ENCODE assay signal across 8 cellular contexts in genomic region chr9:95511232-95511951, GRCh38. TPM values are rescaled to one million over a fixed set of nuclear protein-coding genes. Genes with fewer than 3 reads are reported as not detected.
DNase-seq lines count a peak whose midpoint lies in the region; TF ChIP-seq lines count a peak whose summit lies in the region.

No MANE protein-coding gene starts in this region.

- peak overlapping the region; percentile 83 for H3K9ac ChIP-seq in HUES6 (ENCODE audit: low read length)

- peaks cover 26% of the 10 kb centered on the region for H3K36me3 Mint-ChIP-seq in Caco-2 (ENCODE audit: insufficient read depth, unreplicated experiment)

- no peaks in the 10 kb centered on the region for H3K27me3 ChIP-seq in Caco-2 (replicated peaks; ENCODE audit: control insufficient read depth, insufficient read depth, low read length)
- peaks cover 37% of the 10 kb centered on the region for H3K27me3 ChIP-seq in HUES6 (ENCODE audit: control insufficient read depth, insufficient read depth, low read length)

- H3K27ac Mint-ChIP-seq in Caco-2 (ENCODE audit: unreplicated experiment), result peak overlapping the region; percentile 87

- no peaks in the 10 kb centered on the region for H3K27me3 Mint-ChIP-seq in Caco-2 (ENCODE audit: insufficient read depth, unreplicated experiment)

- no peaks in the 10 kb centered on the region for H3K4me1 Mint-ChIP-seq in Caco-2 (ENCODE audit: low read depth, unreplicated experiment)

- CTCF ChIA-PET in Caco-2 (lab: Charles Lee), result no interaction called here

- H3K4me1 ChIP-seq in Caco-2 (peaks cover 11% of the 10 kb centered on the region; the same call in 1 of the 2 replicates), HUES6 (ENCODE audit: control insufficient read depth, insufficient read depth, low read length) (peaks cover 38% of the 10 kb centered on the region)

- TF ChIP-seq CTCF in Caco-2 (IDR thresholded peaks at IDR 0.05; ENCODE audit: insufficient read depth in 1 of 2, low read depth in 1 of 2, low read length in 1 of 2, severe bottlenecking in 1 of 2, unreplicated experiment in 1 of 2), result no peak

- peak in 1 of 2 experiments; percentile 79 for DNase-seq in Caco-2
- peak; percentile 54 for DNase-seq in RPMI8226
- DNase-seq in anterior cingulate cortex (lab: John Stamatoyannopoulos, UW), result peak in 32 of 58 donors; percentile 17 to 85 (median 65)
- DNase-seq in hypothalamus (lab: John Stamatoyannopoulos, UW), result peak in 30 of 51 donors; percentile 23 to 87 (median 68)
- DNase-seq in skeletal muscle cell (ENCODE audit: low read depth), result no peak
- DNase-seq in hepatic stellate cell (ENCODE audit: low spot score), result no peak
- no peak for DNase-seq in GM19240 (ENCODE audit: insufficient read length, low spot score)

- peak overlapping the region; percentile 93 for H3K4me3 Mint-ChIP-seq in Caco-2 (ENCODE audit: unreplicated experiment)

- H3K36me3 ChIP-seq in Caco-2 (ENCODE audit: control insufficient read depth, insufficient read depth, low read length), result no peaks in the 10 kb centered on the region
- no peaks in the 10 kb centered on the region for H3K36me3 ChIP-seq in HUES6 (ENCODE audit: control insufficient read depth, insufficient read depth, low read length)

- H3K4me3 ChIP-seq in Caco-2 (ENCODE audit: low read depth, low read length) (peak overlapping the region; percentile 94), HUES6 (ENCODE audit: low read depth, low read length) (peak overlapping the region; percentile 97), skeletal muscle cell (ENCODE audit: low read depth, low read length) (peak overlapping the region; percentile 84)

- H3K9me3 Mint-ChIP-seq in Caco-2 (ENCODE audit: unreplicated experiment), result no peaks in the 10 kb centered on the region

- intact Hi-C loops in Caco-2 (cut with micrococcal nuclease; ENCODE audit: unreplicated experiment), result loop anchor here (2.0 kb wide), 1 partner anchor 363 kb away; the partner anchor contains the start of gene ERCC6L2

- BruUV-seq in Caco-2 (replicated peaks; lab: Mats Ljungman, UMichigan), result TSS peak; percentile 56

- peak overlapping the region; percentile 95; the same call in 1 of the 2 replicates for H3K27ac ChIP-seq in HUES6 (ENCODE audit: low read depth, low read length)

- no peaks in the 10 kb centered on the region for H3K9me3 ChIP-seq in Caco-2
- H3K9me3 ChIP-seq in HUES6 (ENCODE audit: control insufficient read depth, insufficient read depth, low read depth, low read length), result no peaks in the 10 kb centered on the region

- POLR2A ChIA-PET in Caco-2 (lab: Charles Lee), result no interaction called here

RNA-seq across cellular contexts. Expression of gene PTCH1, which starts 5.4 kb away (rescaled TPM):
- 23.3 and 25.9 TPM in 2 replicates for total RNA-seq in Caco-2 (2022)

Comparison
In these comparisons a context has a peak if more than half of its experiments do, and no peak if none do; other contexts are left out.
1. DNase-seq: peak in RPMI8226 (single experiment), anterior cingulate cortex (32 of 58) and hypothalamus (30 of 51); none in skeletal muscle cell (single experiment), hepatic stellate cell (single experiment) and GM19240 (single experiment).
2. Peak in every context shown above with its lines, with median percentiles within 50 percentile points of each other: H3K4me3 ChIP-seq.